ENCODE assay signal across 8 cellular contexts in the genomic region with DNA sequence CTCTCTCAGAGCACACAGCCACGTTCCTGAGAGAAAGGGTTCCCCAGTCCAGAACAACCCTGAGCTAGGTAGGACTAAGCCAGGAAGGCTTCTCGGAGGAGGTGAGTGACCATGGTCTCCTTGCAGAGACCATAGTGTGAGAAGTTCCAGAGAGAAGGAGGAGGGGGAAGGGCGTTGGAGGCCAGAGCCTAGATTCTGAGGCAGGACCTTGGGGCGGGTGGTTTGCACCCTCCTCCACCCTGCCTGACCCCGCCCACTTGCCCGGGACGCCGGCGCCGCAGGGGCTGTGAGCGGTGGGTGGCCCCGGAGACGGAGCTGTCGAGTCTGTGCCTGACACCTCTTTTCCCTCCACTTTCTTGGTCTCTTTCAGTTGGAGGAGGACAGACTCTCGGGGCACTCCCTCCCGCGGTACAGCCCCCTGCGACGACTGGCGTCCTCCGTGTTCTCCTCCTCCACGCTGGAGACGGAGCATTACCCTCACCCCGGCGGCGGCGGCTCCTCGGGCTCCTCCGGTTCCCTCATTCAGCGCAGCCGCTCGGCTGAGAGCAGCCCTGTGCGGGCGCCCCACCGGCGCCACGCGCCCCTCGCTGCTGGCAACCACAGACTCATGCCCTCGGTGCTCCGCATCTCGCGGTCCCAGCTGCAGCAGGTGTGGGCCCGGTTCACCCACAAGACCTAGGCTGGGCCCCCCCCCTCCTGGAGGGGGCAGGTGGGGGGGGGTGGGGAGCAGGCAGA. TPM values are rescaled to one million over a fixed set of nuclear protein-coding genes. Genes with fewer than 3 reads are reported as not detected.
A peak's percentile ranks its signal among the peaks of the same experiment; 100 is the strongest.
DNase-seq lines count a peak whose midpoint lies in the region; ATAC-seq, FAIRE-seq and TF ChIP-seq lines count a peak whose summit lies in the region.

No MANE protein-coding gene starts in this region.

- no peak overlapping the region for H3K27ac Mint-ChIP-seq in neural progenitor cell

- H3K18ac ChIP-seq in H1 (ENCODE audit: extremely low read depth, low read length), result peak overlapping the region; percentile 62; the same call in 1 of the 2 replicates

- H3K9me3 Mint-ChIP-seq in neural progenitor cell, result no peaks in the 10 kb centered on the region

- H3K9ac ChIP-seq in H1 (replicated peaks in 1 of 4; ENCODE audit: extremely low read depth in 1 of 4, low read depth in 3 of 4, low read length in 3 of 4) (no peak overlapping the region), neural progenitor cell (no peak overlapping the region)

- no peak overlapping the region for H3K27ac ChIP-seq in H1 (ENCODE audit: low read depth, low read length)
- no peak overlapping the region for H3K27ac ChIP-seq in neural progenitor cell

- CTCF ChIA-PET in H1 (lab: Charles Lee; ENCODE audit: partially characterized antibody), result interaction anchor here (0.6 to 9.4 kb wide), 13 partner anchors 15 to 741 kb away, joined by 3 to 78 read pairs (median 3); a partner anchor contains a TSS

- peak overlapping the region; percentile 75; the same call in 1 of the 2 replicates for H2BK20ac ChIP-seq in H1 (ENCODE audit: low read length)

- DNase-seq in GM06990 (ENCODE audit: extremely low read depth, insufficient read length) (no peak), H1 (ENCODE audit: low read depth in 1 of 2, low spot score in 2 of 2) (no peak), neural progenitor cell (ENCODE audit: low spot score) (peak; percentile 48), NCI-H1048 (lab: John Stamatoyannopoulos, UW) (no peak), AG08396 (ENCODE audit: low spot score) (no peak)
- peak; percentile 44 to 50 for DNase-seq in activated CD4-positive, alpha-beta T cell treated with anti-CD3 and anti-CD28 coated beads for 4 hours

- no peak overlapping the region for H3K23ac ChIP-seq in H1 (ENCODE audit: insufficient read length)

- peaks cover 4% of the 10 kb centered on the region; the same call in 1 of the 2 replicates for H3K23me2 ChIP-seq in H1 (ENCODE audit: low read depth, low read length)

- no peak for TF ChIP-seq POLR2A in H1 (IDR thresholded peaks at IDR 0.05; ENCODE audit: control extremely low read depth in 1 of 2, low read depth in 2 of 2, low read length in 2 of 2)

- H3K4me2 ChIP-seq in H1 (ENCODE audit: insufficient read depth in 1 of 2, low read depth in 2 of 2, low read length in 2 of 2) (peak overlapping the region; percentile 65 to 73), neural progenitor cell (peak overlapping the region; percentile 71)

- peak overlapping the region; percentile 72; the same call in 1 of the 2 replicates for H4K8ac ChIP-seq in H1 (ENCODE audit: extremely low read depth, insufficient read depth, low read length)

- no peak overlapping the region for H3K14ac ChIP-seq in H1 (ENCODE audit: insufficient read length)

- no peak overlapping the region for H2AFZ ChIP-seq in H1 (ENCODE audit: low read length)
- peak overlapping the region; percentile 57 for H2AFZ ChIP-seq in neural progenitor cell (replicated peaks)

- 14% methylated on average over 42 of the region's 44 CpGs; no CpG with 5 or more reads in 1 of the 2 experiments for WGBS in H1 (ENCODE audit: extremely low coverage in 1 of 2, insufficient coverage in 1 of 2, insufficient read length in 1 of 2, insufficient replicate concordance in 2 of 2, low coverage in 1 of 2, low lambda C conversion rate in 2 of 2, missing lambda C conversion rate in 1 of 2), 2 experiments

- peaks cover 43% of the 10 kb centered on the region for H3K4me1 Mint-ChIP-seq in neural progenitor cell

- TF ChIP-seq CTCF in GM06990 (IDR thresholded peaks at IDR 0.05; ENCODE audit: insufficient read depth, low read length, poor library complexity, severe bottlenecking), result no peak
- no peak for TF ChIP-seq CTCF in H1 (IDR thresholded peaks at IDR 0.05; ENCODE audit: control extremely low read depth in 1 of 3, insufficient read depth in 1 of 3, low read depth in 1 of 3, low read length in 3 of 3)
- no peak for TF ChIP-seq CTCF in neural progenitor cell (IDR thresholded peaks at IDR 0.05)

- H3K4ac ChIP-seq in H1 (replicated peaks; ENCODE audit: insufficient read length, low read depth, low read length), result no peak overlapping the region

- H2BK15ac ChIP-seq in H1 (ENCODE audit: low read length), result peak overlapping the region; percentile 83

- H3K4me3 Mint-ChIP-seq in neural progenitor cell, result no peak overlapping the region

- H2BK120ac ChIP-seq in H1 (replicated peaks; ENCODE audit: low read depth, low read length), result no peak overlapping the region

- H3K36me3 Mint-ChIP-seq in neural progenitor cell, result peaks cover 2% of the 10 kb centered on the region

- no peak overlapping the region for H4K5ac ChIP-seq in H1 (ENCODE audit: insufficient read length, low read depth, low read length)

- ATAC-seq in HG03196 (IDR thresholded peaks at IDR 0.05; ENCODE audit: unreplicated experiment) (no peak), GM18502 (IDR thresholded peaks at IDR 0.05; ENCODE audit: poor library complexity, unreplicated experiment) (no peak)

- FAIRE-seq in H1 (lab: Jason Lieb, UNC), result no peak

- no peaks in the 10 kb centered on the region for H3K9me3 ChIP-seq in H1 (ENCODE audit: insufficient read depth in 2 of 2, low read depth in 1 of 2, low read length in 1 of 2)
- H3K9me3 ChIP-seq in neural progenitor cell (ENCODE audit: low read depth), result no peaks in the 10 kb centered on the region

- no peaks in the 10 kb centered on the region; the same call in 1 of the 2 replicates for H3K27me3 ChIP-seq in GM06990 (replicated peaks; ENCODE audit: control insufficient read depth, insufficient read depth, low read length)
- H3K27me3 ChIP-seq in H1 (replicated peaks in 1 of 4; ENCODE audit: control insufficient read depth in 3 of 4, extremely low read depth in 1 of 4, insufficient read depth in 3 of 4, low read length in 3 of 4), result peaks cover 4 to 48% (median 39%) of the 10 kb centered on the region in 4 experiments
- H3K27me3 ChIP-seq in neural progenitor cell, result peaks cover 51% of the 10 kb centered on the region

- H4K91ac ChIP-seq in H1 (replicated peaks; ENCODE audit: insufficient read length, low read length), result no peak overlapping the region

- POLR2A ChIA-PET in H1 (lab: Charles Lee; ENCODE audit: partially characterized antibody), result interaction anchor here (0.6 to 2.2 kb wide), 5 partner anchors 8 to 932 kb away, joined by 3 to 5 read pairs (median 5); no protein-coding TSS in a partner anchor

- H3K27me3 Mint-ChIP-seq in neural progenitor cell (ENCODE audit: insufficient read depth, low read depth), result peaks cover 35% of the 10 kb centered on the region

- TF ChIP-seq EP300 in H1 (IDR thresholded peaks at IDR 0.05; ENCODE audit: borderline replicate concordance in 1 of 2, low read depth in 2 of 2, low read length in 2 of 2), result no peak

- H3K56ac ChIP-seq in H1 (replicated peaks; ENCODE audit: insufficient read length, low read depth, low read length), result no peak overlapping the region

- no peaks in the 10 kb centered on the region for H3K79me1 ChIP-seq in H1 (ENCODE audit: low read depth, low read length)

- H3K36me3 ChIP-seq in GM06990 (ENCODE audit: control insufficient read depth, insufficient read depth, low read length) (no peaks in the 10 kb centered on the region), H1 (ENCODE audit: control insufficient read depth in 2 of 4, insufficient read depth in 4 of 4, low read length in 3 of 4) (no peaks in the 10 kb centered on the region), neural progenitor cell (no peaks in the 10 kb centered on the region)

- H4K20me1 ChIP-seq in H1 (replicated peaks in 1 of 2; ENCODE audit: control insufficient read depth in 1 of 2, insufficient read depth in 2 of 2, low read length in 2 of 2) (no peaks in the 10 kb centered on the region), neural progenitor cell (ENCODE audit: low read depth) (no peaks in the 10 kb centered on the region)

- H3K4me3 ChIP-seq in GM06990 (replicated peaks; ENCODE audit: low read depth, low read length), result peak overlapping the region; percentile 22; the same call in 1 of the 2 replicates
- peak overlapping the region; percentile 11 to 54 (median 15); a peak in 6 of 8 replicates for H3K4me3 ChIP-seq in H1 (ENCODE audit: extremely low read depth in 1 of 4, insufficient read depth in 2 of 4, low read depth in 3 of 4, low read length in 4 of 4)
- peak overlapping the region; percentile 22 for H3K4me3 ChIP-seq in neural progenitor cell

- TF ChIP-seq RAD21 in H1 (IDR thresholded peaks at IDR 0.05 in 1 of 2, conservative IDR thresholded peaks at IDR 0.05 in 1 of 2; ENCODE audit: low read depth in 2 of 2, low read length in 2 of 2), result no peak

- H2AK5ac ChIP-seq in H1 (ENCODE audit: low read depth, low read length), result peak overlapping the region; percentile 59; the same call in 1 of the 2 replicates

- peaks cover 3 to 29% (median 19%) of the 10 kb centered on the region in 4 experiments for H3K4me1 ChIP-seq in H1 (replicated peaks in 1 of 4; ENCODE audit: control insufficient read depth in 3 of 4, insufficient read depth in 4 of 4, low read length in 3 of 4)
- H3K4me1 ChIP-seq in neural progenitor cell, result peaks cover 17% of the 10 kb centered on the region

- peaks cover 10% of the 10 kb centered on the region for H3F3A ChIP-seq in neural progenitor cell (ENCODE audit: low read depth)

- peak overlapping the region; percentile 40; the same call in 1 of the 2 replicates for H2BK5ac ChIP-seq in H1 (ENCODE audit: low read depth, low read length)

- peak overlapping the region; percentile 69; the same call in 1 of the 2 replicates for H2BK12ac ChIP-seq in H1 (ENCODE audit: low read depth, low read length)

- no peaks in the 10 kb centered on the region for H3K79me2 ChIP-seq in H1 (ENCODE audit: control insufficient read depth in 1 of 2, insufficient read depth in 2 of 2, low read length in 2 of 2)
- no peaks in the 10 kb centered on the region for H3K79me2 ChIP-seq in neural progenitor cell (ENCODE audit: low read depth)

RNA-seq across cellular contexts. Expression of a gene that starts 26.2 kb away (rescaled TPM):
- 1.5 and 1.6 TPM in 2 replicates for total RNA-seq in H1 (2021; fragmentation: NEBNext Ultra II Directional; extraction: Animal tissue kit (Norgen Biotek cat#: 25700))
- 0.53 and 0.63 TPM in 2 replicates for polyA plus RNA-seq in H1 (2011; rRNA removed)
- polyA plus RNA-seq in H1 (2011; cell fraction: cytosol; rRNA removed), result 0.70 TPM
- 1.9 TPM for polyA plus RNA-seq in H1 (2011; cell fraction: nucleus; rRNA removed)
- polyA plus RNA-seq in H1 (2012, experiment 1 of 2), result 0.68 to 1.1 TPM (median 0.97 TPM) in 4 replicates
- 0.50 TPM for polyA plus RNA-seq in H1 (2012, experiment 2 of 2)
- 0.26 TPM for polyA plus RNA-seq in H1 (2013, experiment 1 of 2)
- polyA plus RNA-seq in H1 (2013, experiment 2 of 2), result 0.22 TPM
- 0.60 and 0.76 TPM in 2 replicates for polyA minus RNA-seq in H1 (2011; rRNA and poly(A)+ RNA removed)
- 0.66 TPM for polyA minus RNA-seq in H1 (2011; cell fraction: cytosol; rRNA and poly(A)+ RNA removed)
- 1.1 TPM for polyA minus RNA-seq in H1 (2011; cell fraction: nucleus; rRNA and poly(A)+ RNA removed)
- total RNA-seq in neural progenitor cell (ENCODE audit: low replicate concordance), result 1.7 and 3.2 TPM in 2 replicates

RNA-seq across cellular contexts. Expression of a gene that starts 28.6 kb away (rescaled TPM):
- not detected in 2 replicates for total RNA-seq in H1 (2021; fragmentation: NEBNext Ultra II Directional; extraction: Animal tissue kit (Norgen Biotek cat#: 25700))
- polyA plus RNA-seq in H1 (2011; rRNA removed), result not detected in 2 replicates
- not detected for polyA plus RNA-seq in H1 (2011; cell fraction: cytosol; rRNA removed)
- polyA plus RNA-seq in H1 (2011; cell fraction: nucleus; rRNA removed), result not detected
- 0.13 to 0.58 TPM (median 0.47 TPM) in 3 of 4 replicates, not detected in the other for polyA plus RNA-seq in H1 (2012, experiment 1 of 2)
- polyA plus RNA-seq in H1 (2012, experiment 2 of 2), result 0.22 TPM
- not detected for polyA plus RNA-seq in H1 (2013, experiment 1 of 2)
- not detected for polyA plus RNA-seq in H1 (2013, experiment 2 of 2)
- polyA minus RNA-seq in H1 (2011; rRNA and poly(A)+ RNA removed), result not detected in 2 replicates
- polyA minus RNA-seq in H1 (2011; cell fraction: cytosol; rRNA and poly(A)+ RNA removed), result not detected
- polyA minus RNA-seq in H1 (2011; cell fraction: nucleus; rRNA and poly(A)+ RNA removed), result not detected
- total RNA-seq in neural progenitor cell (ENCODE audit: low replicate concordance), result not detected in 2 replicates

RNA-seq across cellular contexts. Expression of a gene that starts 39.2 kb away (rescaled TPM):
- 37.6 and 46.3 TPM in 2 replicates for total RNA-seq in H1 (2021; fragmentation: NEBNext Ultra II Directional; extraction: Animal tissue kit (Norgen Biotek cat#: 25700))
- 34.0 and 38.7 TPM in 2 replicates for polyA plus RNA-seq in H1 (2011; rRNA removed)
- 46.8 TPM for polyA plus RNA-seq in H1 (2011; cell fraction: cytosol; rRNA removed)
- polyA plus RNA-seq in H1 (2011; cell fraction: nucleus; rRNA removed), result 124 TPM
- polyA plus RNA-seq in H1 (2012, experiment 1 of 2), result 39.4 to 44.3 TPM (median 42.3 TPM) in 4 replicates
- polyA plus RNA-seq in H1 (2012, experiment 2 of 2), result 30.4 TPM
- 40.4 TPM for polyA plus RNA-seq in H1 (2013, experiment 1 of 2)
- 36.5 TPM for polyA plus RNA-seq in H1 (2013, experiment 2 of 2)
- polyA minus RNA-seq in H1 (2011; rRNA and poly(A)+ RNA removed), result 22.8 and 23.5 TPM in 2 replicates
- polyA minus RNA-seq in H1 (2011; cell fraction: cytosol; rRNA and poly(A)+ RNA removed), result 17.9 TPM
- polyA minus RNA-seq in H1 (2011; cell fraction: nucleus; rRNA and poly(A)+ RNA removed), result 22.5 TPM
- total RNA-seq in neural progenitor cell (ENCODE audit: low replicate concordance), result 21.3 and 35.4 TPM in 2 replicates

RNA-seq across cellular contexts. Expression of a gene that starts 40.2 kb away (rescaled TPM):
- total RNA-seq in H1 (2021; fragmentation: NEBNext Ultra II Directional; extraction: Animal tissue kit (Norgen Biotek cat#: 25700)), result 33.9 and 37.2 TPM in 2 replicates
- 134 and 168 TPM in 2 replicates for polyA plus RNA-seq in H1 (2011; rRNA removed)
- polyA plus RNA-seq in H1 (2011; cell fraction: cytosol; rRNA removed), result 125 TPM
- 70.6 TPM for polyA plus RNA-seq in H1 (2011; cell fraction: nucleus; rRNA removed)
- 48.8 to 75.5 TPM (median 71.2 TPM) in 4 replicates for polyA plus RNA-seq in H1 (2012, experiment 1 of 2)
- 54.9 TPM for polyA plus RNA-seq in H1 (2012, experiment 2 of 2)
- polyA plus RNA-seq in H1 (2013, experiment 1 of 2), result 53.9 TPM
- polyA plus RNA-seq in H1 (2013, experiment 2 of 2), result 54.5 TPM
- polyA minus RNA-seq in H1 (2011; rRNA and poly(A)+ RNA removed), result 7.8 and 8.3 TPM in 2 replicates
- polyA minus RNA-seq in H1 (2011; cell fraction: cytosol; rRNA and poly(A)+ RNA removed), result 11.4 TPM
- 24.6 TPM for polyA minus RNA-seq in H1 (2011; cell fraction: nucleus; rRNA and poly(A)+ RNA removed)
- total RNA-seq in neural progenitor cell (ENCODE audit: low replicate concordance), result 25.2 and 113 TPM in 2 replicates

Comparison
In these comparisons a context has a peak if more than half of its experiments do, and no peak if none do; other contexts are left out.
1. DNase-seq: peak in activated CD4-positive, alpha-beta T cell treated with anti-CD3 and anti-CD28 coated beads for 4 hours (2 of 2) and neural progenitor cell (single experiment); none in GM06990 (single experiment), H1 (0 of 2), NCI-H1048 (single experiment) and AG08396 (single experiment).
2. Peak in every context shown above with its lines, with median percentiles within 50 percentile points of each other: H3K4me3 ChIP-seq.